ENCODE assay signal across 1 cellular context in genomic region chr2:240527153-240527750, GRCh38.
TF ChIP-seq lines count a peak whose summit lies in the region.

No MANE protein-coding gene starts in this region.

TF ChIP-seq in IMR-90, 13 proteins besides CTCF, POLR2A, EP300 and RAD21 (continued from another document):
- TF ChIP-seq FOS (IDR thresholded peaks at IDR 0.05; ENCODE audit: low read depth, low read length): no peak
- TF ChIP-seq USF2 (IDR thresholded peaks at IDR 0.05; ENCODE audit: low read depth, low read length): no peak
